20 cellular contexts compared by ENCODE assay signal in the genomic region with DNA sequence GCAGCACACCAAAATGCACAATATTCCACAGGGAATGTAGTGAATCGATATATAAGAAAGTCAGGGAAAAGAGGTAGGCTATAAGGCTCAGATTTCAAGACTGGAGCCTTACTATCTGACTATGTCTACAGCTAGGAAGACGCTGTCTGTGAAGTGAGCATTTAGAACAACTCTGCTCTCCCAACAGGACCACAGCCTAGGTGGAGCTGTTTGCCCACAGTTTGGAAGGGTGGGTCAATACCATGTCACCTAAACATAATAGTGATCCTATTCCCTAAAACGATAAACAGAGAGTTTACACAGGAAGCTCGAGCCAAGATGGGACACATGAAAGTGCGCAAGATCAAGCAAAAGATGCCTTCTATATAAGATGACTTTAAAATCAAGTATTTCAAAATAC.
"Had no signal": no experiment of that assay in that cellular context is flagged by ENCODE, and none has a peak within 500 bp of the region (broad histone marks: within the 10 kb centered on the region; RNA-seq: fewer than 3 reads in every experiment).

No MANE protein-coding gene starts in this region.

- ATAC-seq: activated CD4-positive, CD25-positive, alpha-beta regulatory T cell treated with anti-CD3 and anti-CD28 coated beads, Interleukin-2, amount 50 U/mL, for 24 hours; body of pancreas; gastroesophageal sphincter; left ventricle myocardium superior; psoas muscle; sciatic nerve had no signal

- H3K9me3 Mint-ChIP-seq: nephron had no signal

- H3K9me3 ChIP-seq: body of pancreas, gastroesophageal sphincter, psoas muscle had no signal

- H3K27ac ChIP-seq: body of pancreas, epithelial cell of prostate, gastroesophageal sphincter, psoas muscle, spleen had no signal

- H3K27me3 ChIP-seq: body of pancreas, gastroesophageal sphincter, spleen had no signal

- H3K27me3 Mint-ChIP-seq: activated naive CD4-positive, alpha-beta T cell treated with anti-CD3 and anti-CD28 coated beads, Interleukin-2, amount 50 U/mL, for 24 hours; central memory CD8-positive, alpha-beta T cell; type B pancreatic cell had no signal

- H3K36me3 Mint-ChIP-seq: activated naive CD4-positive, alpha-beta T cell treated with anti-CD3 and anti-CD28 coated beads, Interleukin-2, amount 50 U/mL, for 24 hours; type B pancreatic cell had no signal

- DNase-seq: activated CD4-positive, alpha-beta T cell treated with anti-CD3 and anti-CD28 coated beads, Interleukin-2, amount 50 U/mL, for 4 hours; activated T-cell treated with anti-CD3 and anti-CD28 coated beads, Interleukin-2, amount 50 U/mL, for 1 hour; body of pancreas; cortex of kidney; effector memory CD4-positive, alpha-beta T cell; left ventricle myocardium superior; mesenchymal stem cell; psoas muscle; spleen; stimulated activated CD4-positive, alpha-beta T cell treated with anti-CD3 and anti-CD28 coated beads, Interleukin-1b, Interleukin-23, amount 100 ng/mL, for 48 hours; stimulated activated naive CD4-positive, alpha-beta T cell; substantia nigra had no signal

- H3K4me3 ChIP-seq: body of pancreas, gastroesophageal sphincter, psoas muscle, spleen had no signal

- H3K36me3 ChIP-seq: gastroesophageal sphincter, spleen had no signal

- H3K4me1 ChIP-seq: body of pancreas, gastroesophageal sphincter, psoas muscle, spleen had no signal

- H3K27ac Mint-ChIP-seq: activated naive CD4-positive, alpha-beta T cell treated with anti-CD3 and anti-CD28 coated beads, Interleukin-2, amount 50 U/mL, for 24 hours; nephron; type B pancreatic cell had no signal

- H3K4me1 Mint-ChIP-seq: activated naive CD4-positive, alpha-beta T cell treated with anti-CD3 and anti-CD28 coated beads, Interleukin-2, amount 50 U/mL, for 24 hours; central memory CD8-positive, alpha-beta T cell had no signal

- H3K4me3 Mint-ChIP-seq: activated naive CD4-positive, alpha-beta T cell treated with anti-CD3 and anti-CD28 coated beads, Interleukin-2, amount 50 U/mL, for 24 hours; central memory CD8-positive, alpha-beta T cell; nephron; type B pancreatic cell had no signal
